In genomic region chr6:145815351-145815772, GRCh38 we compare ENCODE assay signal across 8 cellular contexts. TPM values are rescaled to one million over a fixed set of nuclear protein-coding genes. Genes with fewer than 3 reads are reported as not detected.
DNase-seq lines count a peak whose midpoint lies in the region; ATAC-seq and TF ChIP-seq lines count a peak whose summit lies in the region.

No MANE protein-coding gene starts in this region.

- no peaks in the 10 kb centered on the region for H3K27me3 Mint-ChIP-seq in activated T-cell treated with anti-CD3 and anti-CD28 coated beads, Interleukin-2, amount 50 U/mL, for 72 hours (ENCODE audit: low read depth)

- DNase-seq in activated T-cell treated with anti-CD3 and anti-CD28 coated beads, Interleukin-2, amount 50 U/mL, for 72 hours: peak in 1 of 2 donors; percentile 8
- DNase-seq in activated T-cell treated with anti-CD3 and anti-CD28 coated beads for 4 hours: no peak
- DNase-seq in OCI-LY7 (ENCODE audit: low spot score): no peak
- peak; percentile 41 for DNase-seq in dermis blood vessel endothelial cell
- no peak for DNase-seq in lung (ENCODE audit: low spot score)
- peak; percentile 60 for DNase-seq in ureter (ENCODE audit: low spot score)
- DNase-seq in SHP77 treated with DMSO at 0.1 percent for 48 hours (lab: John Stamatoyannopoulos, UW): no peak

- H3K4me3 ChIP-seq in OCI-LY7 (ENCODE audit: low read depth, low read length, poor library complexity, severe bottlenecking): peak overlapping the region; percentile 97
- peak overlapping the region; percentile 65 for H3K4me3 ChIP-seq in lung

- peak overlapping the region; percentile 95 for H3K27ac Mint-ChIP-seq in activated T-cell treated with anti-CD3 and anti-CD28 coated beads, Interleukin-2, amount 50 U/mL, for 72 hours

- intact Hi-C loops in OCI-LY7 (cut with micrococcal nuclease; ENCODE audit: unreplicated experiment): loop anchor here (10.0 kb wide), 1 partner anchor 1389 kb away; the partner anchor contains the start of gene STXBP5

- TF ChIP-seq CTCF in OCI-LY7 (conservative IDR thresholded peaks at IDR 0.05; ENCODE audit: low read length) (no peak), lung (IDR thresholded peaks at IDR 0.05; ENCODE audit: control extremely low read depth, extremely low read depth) (no peak)

- peaks cover 54% of the 10 kb centered on the region for H3K79me2 ChIP-seq in OCI-LY7 (ENCODE audit: insufficient read depth, low read depth, low read length)

- peak overlapping the region; percentile 86 for H2AFZ ChIP-seq in OCI-LY7 (ENCODE audit: low read length)

- 0 to 2% methylated on average over 19 of the region's 19 CpGs for WGBS in lung, 2 donors

- peak in 1 of 2 donors; percentile 4 for ATAC-seq in activated T-cell treated with anti-CD3 and anti-CD28 coated beads, Interleukin-2, amount 50 U/mL, for 72 hours (replicated peaks in 1 of 2)
- ATAC-seq in HG02840 (IDR thresholded peaks at IDR 0.05; ENCODE audit: low FRiP score, unreplicated experiment): peak; percentile 3
- no peak for ATAC-seq in lung (ENCODE audit: insufficient read depth, low FRiP score)

- H3K36me3 Mint-ChIP-seq in activated T-cell treated with anti-CD3 and anti-CD28 coated beads, Interleukin-2, amount 50 U/mL, for 72 hours (ENCODE audit: insufficient read depth in 2 of 2): no peaks in the 10 kb centered on the region

- H4K20me1 ChIP-seq in OCI-LY7 (ENCODE audit: insufficient read depth, low read length): peaks cover 7% of the 10 kb centered on the region; the same call in 1 of the 2 replicates

- POLR2A ChIA-PET in OCI-LY7 (lab: Charles Lee): interaction anchor here (0.6 to 3.0 kb wide), 19 partner anchors 10 to 151 kb away, joined by 3 to 69 read pairs (median 4); partner anchors contain the start of genes EPM2A and SHPRH

- H3K9me3 ChIP-seq in OCI-LY7 (ENCODE audit: low read length) (no peaks in the 10 kb centered on the region), lung (ENCODE audit: control insufficient read depth in 2 of 2, insufficient read depth in 1 of 2, low read length in 1 of 2) (no peaks in the 10 kb centered on the region)

- H3K27ac ChIP-seq in OCI-LY7 (ENCODE audit: low read depth, low read length, poor library complexity, severe bottlenecking) (peak overlapping the region; percentile 71), lung (ENCODE audit: low read depth in 1 of 2, low read length in 1 of 2) (peak overlapping the region; percentile 97 to 99)

- peaks cover 45% of the 10 kb centered on the region for H3K4me1 Mint-ChIP-seq in activated T-cell treated with anti-CD3 and anti-CD28 coated beads, Interleukin-2, amount 50 U/mL, for 72 hours (ENCODE audit: low read depth)

- CTCF ChIA-PET in OCI-LY7 (lab: Charles Lee; ENCODE audit: unreplicated experiment): interaction anchor here (1.0 kb wide), 2 partner anchors 79 to 164 kb away, joined by 3 read pairs; no protein-coding TSS in a partner anchor

- peaks cover 11% of the 10 kb centered on the region for H3K36me3 ChIP-seq in OCI-LY7 (ENCODE audit: insufficient read depth, low read length)
- H3K36me3 ChIP-seq in lung (ENCODE audit: control insufficient read depth in 2 of 2, insufficient read depth in 2 of 2, low read length in 2 of 2): no peaks in the 10 kb centered on the region

- H3K4me3 Mint-ChIP-seq in activated T-cell treated with anti-CD3 and anti-CD28 coated beads, Interleukin-2, amount 50 U/mL, for 72 hours: peak overlapping the region; percentile 91 to 94

- BruUV-seq in OCI-LY7 (replicated peaks; lab: Mats Ljungman, UMichigan): no TSS peak

- H3K4me1 ChIP-seq in OCI-LY7 (ENCODE audit: insufficient read depth, low read length, poor library complexity, severe bottlenecking) (peaks cover 34% of the 10 kb centered on the region), lung (ENCODE audit: control insufficient read depth in 2 of 2, insufficient read depth in 2 of 2, low read length in 2 of 2) (peaks cover 2 to 3% of the 10 kb centered on the region in 2 donors)

- H3K9me2 ChIP-seq in OCI-LY7 (ENCODE audit: insufficient read depth, low read length): no peaks in the 10 kb centered on the region

- H3K27me3 ChIP-seq in lung (ENCODE audit: control insufficient read depth, insufficient read depth): no peaks in the 10 kb centered on the region

- H3K9me3 Mint-ChIP-seq in activated T-cell treated with anti-CD3 and anti-CD28 coated beads, Interleukin-2, amount 50 U/mL, for 72 hours: no peaks in the 10 kb centered on the region

- H3K4me2 ChIP-seq in OCI-LY7 (ENCODE audit: low read length): peak overlapping the region; percentile 85

RNA-seq across cellular contexts. Expression of gene FBXO30, which starts 0.8 kb away (rescaled TPM):
- 1 to 10 TPM; 4.9 to 5.0 TPM for total RNA-seq in activated T-cell treated with anti-CD3 and anti-CD28 coated beads, Interleukin-2, amount 50 U/mL, for 72 hours
- 4.6 and 5.3 TPM in 2 replicates for total RNA-seq in OCI-LY7 (2014; rRNA removed; shearing (Covaris generic))
- 11.7 TPM in 2 replicates for total RNA-seq in OCI-LY7 (2022)
- total RNA-seq in dermis blood vessel endothelial cell: 14.8 and 18.5 TPM in 2 replicates
- total RNA-seq in lung: 10 to 100 TPM in 1 of 2 donors, 1 to 10 TPM in 1; 6.8 to 16.1 TPM
- 1 to 10 TPM; 3.9 to 4.4 TPM for polyA plus RNA-seq in lung
- total RNA-seq in ureter: 12.1 TPM

Comparison
In these comparisons a context has a peak if more than half of its experiments do, and no peak if none do; other contexts are left out.
1. DNase-seq: peak in dermis blood vessel endothelial cell (single experiment) and ureter (single experiment); none in activated T-cell treated with anti-CD3 and anti-CD28 coated beads for 4 hours (single experiment), OCI-LY7 (single experiment), lung (single experiment) and SHP77 treated with DMSO at 0.1 percent for 48 hours (single experiment).